ENCODE assay signal across 11 cellular contexts in genomic region chr12:14408208-14408607, GRCh38. TPM values are rescaled to one million over a fixed set of nuclear protein-coding genes. Genes with fewer than 3 reads are reported as not detected.
DNase-seq lines count a peak whose midpoint lies in the region; ATAC-seq, FAIRE-seq and TF ChIP-seq lines count a peak whose summit lies in the region.
"Had no signal": no experiment of that assay in that cellular context is flagged by ENCODE, and none has a peak within 500 bp of the region (broad histone marks: within the 10 kb centered on the region; RNA-seq: fewer than 3 reads in every experiment).

No MANE protein-coding gene starts in this region.

- peak overlapping the region; percentile 79 for H3K4me3 Mint-ChIP-seq in CD4-positive, alpha-beta T cell
- H3K4me3 Mint-ChIP-seq: endodermal cell, neural crest cell had no signal

- no peak overlapping the region for H3K56ac ChIP-seq in IMR-90 (ENCODE audit: extremely low read depth, insufficient read depth, low read length)

- FAIRE-seq in islet of Langerhans (lab: Jason Lieb, UNC): peak; percentile 91

- H3K79me1 ChIP-seq in IMR-90 (ENCODE audit: low read depth in 1 of 2, low read length in 2 of 2): peaks cover 7 to 43% of the 10 kb centered on the region in 2 experiments; a peak in 3 of 4 replicates

- H3K4ac ChIP-seq in IMR-90 (ENCODE audit: low read depth, low read length): no peak overlapping the region

- no peaks in the 10 kb centered on the region for H3K9me1 ChIP-seq in IMR-90 (ENCODE audit: insufficient read depth, low read length)

- no peak for TF ChIP-seq POLR2A in IMR-90 (IDR thresholded peaks at IDR 0.05; ENCODE audit: low read depth, low read length)

- POLR2A ChIA-PET in CD4-positive, alpha-beta T cell (lab: Charles Lee): interaction anchor here (0.9 to 3.0 kb wide), 3 partner anchors 8 to 43 kb away, joined by 4 to 16 read pairs (median 5); partner anchors contain the start of gene ATF7IP
- POLR2A ChIA-PET in IMR-90 (lab: Charles Lee; ENCODE audit: unreplicated experiment): no interaction called here

- TF ChIP-seq RAD21 in IMR-90 (IDR thresholded peaks at IDR 0.05; ENCODE audit: low read length): no peak

- no peak overlapping the region for H2BK20ac ChIP-seq in IMR-90 (ENCODE audit: low read depth, low read length)

- no peak for DNase-seq in CD4-positive, alpha-beta T cell
- DNase-seq in IMR-90 (peak; percentile 50), amniotic epithelial cell (ENCODE audit: low read depth) (peak; percentile 65), MG63 (no peak), DMS153 treated with DMSO at 0.1 percent for 48 hours (lab: John Stamatoyannopoulos, UW; ENCODE audit: unreplicated experiment) (no peak), SHP77 (lab: John Stamatoyannopoulos, UW) (no peak)
- no peak for DNase-seq in activated CD4-positive, alpha-beta T cell treated with anti-CD3 and anti-CD28 coated beads, Interleukin-2, amount 50 U/mL, for 48 hours
- DNase-seq: endodermal cell, NCI-H2029 had no signal

- in situ Hi-C loops in IMR-90 (cut with MboI; ENCODE audit: low sequenced_read_pairs): no loop called here

- H3K4me1 ChIP-seq in IMR-90 (ENCODE audit: control insufficient read depth, insufficient read depth, low read length): no peaks in the 10 kb centered on the region

- H3K36me3 ChIP-seq in IMR-90 (ENCODE audit: control insufficient read depth, insufficient read depth, low read length): no peaks in the 10 kb centered on the region
- H3K36me3 ChIP-seq in MG63: no peaks in the 10 kb centered on the region

- no peak overlapping the region for H3K27ac ChIP-seq in CD4-positive, alpha-beta T cell (ENCODE audit: low read depth, low read length)
- H3K27ac ChIP-seq in IMR-90 (ENCODE audit: insufficient read depth, low read length): no peak overlapping the region

- no peak overlapping the region for H2AFZ ChIP-seq in IMR-90 (replicated peaks; ENCODE audit: low read length, poor library complexity)

- H3K14ac ChIP-seq in IMR-90 (replicated peaks; ENCODE audit: low read depth, low read length): no peak overlapping the region

- H3K36me3 Mint-ChIP-seq in CD4-positive, alpha-beta T cell (ENCODE audit: low read depth): peaks cover 51% of the 10 kb centered on the region

- WGBS in IMR-90 (ENCODE audit: extremely low coverage in 2 of 2, insufficient read length in 1 of 2), 2 experiments: no CpG with 5 or more reads among the region's 1 CpG

- H3K4me1 Mint-ChIP-seq in CD4-positive, alpha-beta T cell (ENCODE audit: low read depth): peaks cover 74% of the 10 kb centered on the region

- CTCF ChIA-PET in CD4-positive, alpha-beta T cell (lab: Charles Lee): interaction anchor here (1.0 kb wide), 1 partner anchor 14 kb away, joined by 3 read pairs; no protein-coding TSS in a partner anchor
- CTCF ChIA-PET in IMR-90 (lab: Yijun Ruan, JAX): no interaction called here

- peaks cover 8% of the 10 kb centered on the region; the same call in 1 of the 2 replicates for H4K20me1 ChIP-seq in IMR-90 (ENCODE audit: insufficient read depth, low read length)

- no peak overlapping the region for H2AK5ac ChIP-seq in IMR-90 (ENCODE audit: low read depth, low read length)

- ATAC-seq in CD4-positive, alpha-beta T cell (ENCODE audit: poor library complexity): peak; percentile 55
- ATAC-seq in IMR-90 (ENCODE audit: low read depth): no peak

- no peaks in the 10 kb centered on the region for H3K9me3 ChIP-seq in CD4-positive, alpha-beta T cell (ENCODE audit: control insufficient read depth, low read length)
- no peaks in the 10 kb centered on the region for H3K9me3 ChIP-seq in IMR-90 (ENCODE audit: control insufficient read depth, insufficient read depth, low read length)
- H3K9me3 ChIP-seq in MG63: no peaks in the 10 kb centered on the region; the same call in 1 of the 2 replicates

- H3K9me3 Mint-ChIP-seq in CD4-positive, alpha-beta T cell: peaks cover 9% of the 10 kb centered on the region

- peak overlapping the region; percentile 40; the same call in 1 of the 2 replicates for H3K4me2 ChIP-seq in IMR-90 (ENCODE audit: low read depth, low read length)

- H3K4me3 ChIP-seq in IMR-90 (ENCODE audit: insufficient read depth, low read depth, low read length) (no peak overlapping the region), MG63 (no peak overlapping the region)

- H2BK5ac ChIP-seq in IMR-90 (ENCODE audit: low read depth, low read length, poor library complexity, severe bottlenecking): peak overlapping the region; percentile 3

- H2BK120ac ChIP-seq in IMR-90 (ENCODE audit: low read depth, low read length): no peak overlapping the region

- dilution Hi-C loops in IMR-90 (cut with HindIII; ENCODE audit: low sequenced_read_pairs, unreplicated experiment): no loop called here

- no peak overlapping the region for H3K9ac ChIP-seq in IMR-90 (ENCODE audit: low read depth, low read length)

- no peaks in the 10 kb centered on the region for H3K27me3 ChIP-seq in CD4-positive, alpha-beta T cell (ENCODE audit: control insufficient read depth, insufficient read depth, low read length)
- H3K27me3 ChIP-seq in IMR-90 (ENCODE audit: control insufficient read depth, insufficient read depth, low read length) (no peaks in the 10 kb centered on the region), MG63 (no peaks in the 10 kb centered on the region)

- H4K5ac ChIP-seq in IMR-90 (ENCODE audit: low read depth, low read length): no peak overlapping the region

- H3K23ac ChIP-seq in IMR-90 (ENCODE audit: low read depth, low read length): no peak overlapping the region

- peak overlapping the region; percentile 78 for H3K27ac Mint-ChIP-seq in CD4-positive, alpha-beta T cell
- H3K27ac Mint-ChIP-seq: endodermal cell had no signal

- H4K8ac ChIP-seq in IMR-90 (ENCODE audit: low read depth in 2 of 2, low read length in 2 of 2): no peak overlapping the region

- intact Hi-C loops in CD4-positive, alpha-beta T cell (cut with DNase I, micrococcal nuclease): loop anchor here in 1 of 2 experiments (10.0 kb wide), 1 partner anchor 367 kb away; a partner anchor contains a TSS
- intact Hi-C loops in IMR-90 (cut with micrococcal nuclease): no loop called here

- no peak for TF ChIP-seq CTCF in CD4-positive, alpha-beta T cell (IDR thresholded peaks at IDR 0.05)
- no peak for TF ChIP-seq CTCF in IMR-90 (conservative IDR thresholded peaks at IDR 0.05; ENCODE audit: low read depth, low read length)

- H4K91ac ChIP-seq in IMR-90 (ENCODE audit: insufficient read depth, low read depth, low read length): no peak overlapping the region

- no peak overlapping the region for H2AK9ac ChIP-seq in IMR-90 (replicated peaks; ENCODE audit: low read depth, low read length, poor library complexity)

- H2BK15ac ChIP-seq in IMR-90 (ENCODE audit: low read depth, low read length): no peak overlapping the region

- no peaks in the 10 kb centered on the region for H3K27me3 Mint-ChIP-seq in CD4-positive, alpha-beta T cell

- H3K18ac ChIP-seq in IMR-90 (ENCODE audit: low read depth, low read length): no peak overlapping the region

- no TSS peak for BruUV-seq in IMR-90 (replicated peaks; lab: Mats Ljungman, UMichigan)

TF ChIP-seq in IMR-90, 13 proteins besides CTCF, POLR2A, EP300 and RAD21:
- TF ChIP-seq RFX5 (IDR thresholded peaks at IDR 0.05; ENCODE audit: low read depth, low read length) (peak; percentile 75), CHD1 (IDR thresholded peaks at IDR 0.05; ENCODE audit: low read depth, low read length) (no peak)

RNA-seq across cellular contexts. Expression of gene ATF7IP, which starts 42.7 kb away (rescaled TPM):
- 100 to 1,000 TPM; 134 to 143 TPM for total RNA-seq in CD4-positive, alpha-beta T cell
- 22.8 and 30.6 TPM in 2 replicates for total RNA-seq in IMR-90 (2012; rRNA removed)
- polyA plus RNA-seq in IMR-90 (2012; rRNA removed): 8.5 and 9.4 TPM in 2 replicates
- 2.5 and 2.8 TPM in 2 replicates for polyA plus RNA-seq in IMR-90 (2012; cell fraction: cytosol; rRNA removed)
- 5.6 and 9.8 TPM in 2 replicates for polyA plus RNA-seq in IMR-90 (2012; cell fraction: nucleus; rRNA removed; ENCODE audit: low replicate concordance)
- 15.3 and 19.9 TPM in 2 replicates for total RNA-seq in MG63 (2014; rRNA removed; shearing (Covaris generic); ENCODE audit: low replicate concordance)

Comparison
In these comparisons a context has a peak if more than half of its experiments do, and no peak if none do; other contexts are left out.
1. DNase-seq: peak in IMR-90 (single experiment) and amniotic epithelial cell (single experiment); none in CD4-positive, alpha-beta T cell (0 of 10), MG63 (single experiment), DMS153 treated with DMSO at 0.1 percent for 48 hours (single experiment), activated CD4-positive, alpha-beta T cell treated with anti-CD3 and anti-CD28 coated beads, Interleukin-2, amount 50 U/mL, for 48 hours (0 of 2) and SHP77 (0 of 2).